10 cellular contexts compared by ENCODE assay signal in genomic region chr10:130341325-130341724, GRCh38.
DNase-seq lines count a peak whose midpoint lies in the region; ATAC-seq and TF ChIP-seq lines count a peak whose summit lies in the region.
"Had no signal": no experiment of that assay in that cellular context is flagged by ENCODE, and none has a peak within 500 bp of the region (broad histone marks: within the 10 kb centered on the region; RNA-seq: fewer than 3 reads in every experiment).

No MANE protein-coding gene starts in this region.

- H3K36me3 Mint-ChIP-seq in naive thymus-derived CD8-positive, alpha-beta T cell = no peaks in the 10 kb centered on the region
- no peaks in the 10 kb centered on the region for H3K36me3 Mint-ChIP-seq in stimulated activated effector memory CD8-positive, alpha-beta T cell treated with anti-CD3 and anti-CD28 coated beads, Interleukin-12 subunit alpha, Interleukin-12 subunit beta, amount 100 ng/mL, for 72 hours

- TF ChIP-seq CTCF in heart right ventricle (IDR thresholded peaks at IDR 0.05) (peak in 8 of 9 donors; percentile 15 to 64 (median 55)), OCI-LY3 (IDR thresholded peaks at IDR 0.05; ENCODE audit: low read depth, low read length) (0 out of 2 replicates have a peak, but pooled peaks have one; percentile 11), upper lobe of right lung (IDR thresholded peaks at IDR 0.05) (peak; percentile 57)

- no peaks in the 10 kb centered on the region for H3K36me3 ChIP-seq in heart right ventricle
- H3K36me3 ChIP-seq in OCI-LY3 (replicated peaks; ENCODE audit: low read depth, low read length) = no peaks in the 10 kb centered on the region
- no peaks in the 10 kb centered on the region for H3K36me3 ChIP-seq in upper lobe of right lung
- H3K36me3 ChIP-seq: SJSA1 had no signal

- WGBS in heart right ventricle, 2 donors = 19 to 22% methylated on average over 6 of the region's 6 CpGs

- no peak overlapping the region for H3K27ac Mint-ChIP-seq in naive thymus-derived CD8-positive, alpha-beta T cell
- H3K27ac Mint-ChIP-seq in stimulated activated effector memory CD8-positive, alpha-beta T cell treated with anti-CD3 and anti-CD28 coated beads, Interleukin-12 subunit alpha, Interleukin-12 subunit beta, amount 100 ng/mL, for 72 hours = no peak overlapping the region

- POLR2A ChIA-PET in naive thymus-derived CD8-positive, alpha-beta T cell (lab: Charles Lee) = no interaction called here

- H3K4me2 ChIP-seq in OCI-LY3 (ENCODE audit: low read length) = no peak overlapping the region

- H3K9me3 ChIP-seq in heart right ventricle (no peaks in the 10 kb centered on the region), OCI-LY3 (ENCODE audit: insufficient read depth, low read length) (no peaks in the 10 kb centered on the region), upper lobe of right lung (no peaks in the 10 kb centered on the region)

- H4K20me1 ChIP-seq in OCI-LY3 (ENCODE audit: insufficient read depth, low read length) = no peaks in the 10 kb centered on the region

- no peaks in the 10 kb centered on the region for H3K4me1 Mint-ChIP-seq in naive thymus-derived CD8-positive, alpha-beta T cell
- H3K4me1 Mint-ChIP-seq in stimulated activated effector memory CD8-positive, alpha-beta T cell treated with anti-CD3 and anti-CD28 coated beads, Interleukin-12 subunit alpha, Interleukin-12 subunit beta, amount 100 ng/mL, for 72 hours = no peaks in the 10 kb centered on the region

- peaks cover 0 to 11% (median 0%) of the 10 kb centered on the region in 9 donors for H3K9me3 Mint-ChIP-seq in naive thymus-derived CD8-positive, alpha-beta T cell
- peaks cover 4% of the 10 kb centered on the region for H3K9me3 Mint-ChIP-seq in stimulated activated effector memory CD8-positive, alpha-beta T cell treated with anti-CD3 and anti-CD28 coated beads, Interleukin-12 subunit alpha, Interleukin-12 subunit beta, amount 100 ng/mL, for 72 hours

- H3K27me3 Mint-ChIP-seq in naive thymus-derived CD8-positive, alpha-beta T cell = peaks cover 3 to 33% (median 13%) of the 10 kb centered on the region in 5 donors

- no peaks in the 10 kb centered on the region for H3K4me1 ChIP-seq in heart right ventricle
- no peaks in the 10 kb centered on the region for H3K4me1 ChIP-seq in OCI-LY3 (ENCODE audit: low read length)
- no peaks in the 10 kb centered on the region for H3K4me1 ChIP-seq in upper lobe of right lung
- H3K4me1 ChIP-seq: SJSA1 had no signal

- no peak overlapping the region for H3K9ac ChIP-seq in OCI-LY3 (ENCODE audit: low read length)

- intact Hi-C loops in heart right ventricle (cut with DNase I) = no loop called here
- intact Hi-C loops in cardiac septum (cut with DNase I) = no loop called here
- intact Hi-C loops in upper lobe of right lung (cut with DNase I) = no loop called here

- H3K79me2 ChIP-seq in OCI-LY3 (ENCODE audit: low read length) = no peaks in the 10 kb centered on the region

- no peak overlapping the region for H3K4me3 ChIP-seq in heart right ventricle
- no peak overlapping the region for H3K4me3 ChIP-seq in OCI-LY3 (ENCODE audit: low read length)
- H3K4me3 ChIP-seq in upper lobe of right lung = no peak overlapping the region
- H3K4me3 ChIP-seq: SJSA1 had no signal

- peak in 1 of 8 donors; percentile 44 for ATAC-seq in heart right ventricle
- peak; percentile 56 for ATAC-seq in upper lobe of right lung
- ATAC-seq in naive thymus-derived CD8-positive, alpha-beta T cell = no peak
- no peak for ATAC-seq in stimulated activated effector memory CD8-positive, alpha-beta T cell treated with anti-CD3 and anti-CD28 coated beads, Interleukin-12 subunit alpha, Interleukin-12 subunit beta, amount 100 ng/mL, for 72 hours

- DNase-seq in heart right ventricle = no peak
- DNase-seq in cardiac septum (ENCODE audit: low spot score) = no peak
- DNase-seq in inferior parietal cortex (ENCODE audit: extremely low spot score) = peak; percentile 4
- no peak for DNase-seq in upper lobe of right lung
- no peak for DNase-seq in naive thymus-derived CD8-positive, alpha-beta T cell
- DNase-seq in HCEC 1CT = no peak
- no peak for DNase-seq in stimulated activated effector memory CD8-positive, alpha-beta T cell treated with anti-CD3 and anti-CD28 coated beads, Interleukin-12 subunit alpha, Interleukin-12 subunit beta, amount 100 ng/mL, for 72 hours (ENCODE audit: low spot score in 2 of 2)
- DNase-seq: DMS79 treated with DMSO at 0.1 percent for 48 hours had no signal

- H3K27me3 ChIP-seq in heart right ventricle = peaks cover 0 to 29% (median 12%) of the 10 kb centered on the region in 7 donors
- H3K27me3 ChIP-seq in OCI-LY3 (ENCODE audit: low read depth, low read length) = no peaks in the 10 kb centered on the region
- H3K27me3 ChIP-seq in upper lobe of right lung = peaks cover 4% of the 10 kb centered on the region
- H3K27me3 ChIP-seq: SJSA1 had no signal

- H3K27ac ChIP-seq in heart right ventricle (no peak overlapping the region), OCI-LY3 (ENCODE audit: low read length) (no peak overlapping the region), upper lobe of right lung (no peak overlapping the region)
- H3K27ac ChIP-seq: SJSA1 had no signal

- no peak overlapping the region for H3K4me3 Mint-ChIP-seq in naive thymus-derived CD8-positive, alpha-beta T cell
- no peak overlapping the region for H3K4me3 Mint-ChIP-seq in stimulated activated effector memory CD8-positive, alpha-beta T cell treated with anti-CD3 and anti-CD28 coated beads, Interleukin-12 subunit alpha, Interleukin-12 subunit beta, amount 100 ng/mL, for 72 hours

- no peak overlapping the region for H2AFZ ChIP-seq in OCI-LY3 (ENCODE audit: low read depth, low read length)
